ENCODE assay signal across 9 cellular contexts in genomic region chr4:30714408-30715031, GRCh38. TPM values are rescaled to one million over a fixed set of nuclear protein-coding genes. Genes with fewer than 3 reads are reported as not detected.
DNase-seq lines count a peak whose midpoint lies in the region; ATAC-seq and TF ChIP-seq lines count a peak whose summit lies in the region.
"Had no signal": no experiment of that assay in that cellular context is flagged by ENCODE, and none has a peak within 500 bp of the region (broad histone marks: within the 10 kb centered on the region; RNA-seq: fewer than 3 reads in every experiment).

No MANE protein-coding gene starts in this region.

- peak; percentile 39 for TF ChIP-seq CTCF in GM12864 (IDR thresholded peaks at IDR 0.05; ENCODE audit: low read depth, low read length, missing control alignments)
- peak; percentile 81 for TF ChIP-seq CTCF in fibroblast of villous mesenchyme (IDR thresholded peaks at IDR 0.05; ENCODE audit: insufficient read depth, low read depth, low read length)

- no peak overlapping the region for H3K4me3 ChIP-seq in GM12864 (ENCODE audit: low read depth, low read length)
- no peak overlapping the region for H3K4me3 ChIP-seq in fibroblast of villous mesenchyme (ENCODE audit: low read depth, low read length)

- no peak for DNase-seq in GM12864 (ENCODE audit: low read depth)
- peak; percentile 46 for DNase-seq in SK-N-DZ (ENCODE audit: low spot score)
- DNase-seq in fibroblast of villous mesenchyme (ENCODE audit: low read depth), result peak; percentile 50
- DNase-seq in renal cortical epithelial cell (ENCODE audit: low read depth), result peak; percentile 51
- no peak for DNase-seq in activated effector memory CD4-positive, alpha-beta T cell treated with anti-CD3 and anti-CD28 coated beads, Interleukin-2, amount 50 U/mL, for 16 hours
- no peak for DNase-seq in 8988T
- DNase-seq in middle frontal gyrus (ENCODE audit: extremely low spot score, low spot score), result no peak

- peak; percentile 28 for ATAC-seq in HG03432 (IDR thresholded peaks at IDR 0.05; ENCODE audit: unreplicated experiment)

RNA-seq across cellular contexts. Expression of gene PCDH7, which starts 5.6 kb away (rescaled TPM):
- 4.1 and 4.5 TPM in 2 replicates for polyA plus RNA-seq in SK-N-DZ (2014; cell fraction: cytosol; rRNA removed)
- 2.9 TPM in 2 replicates for polyA plus RNA-seq in SK-N-DZ (2014; cell fraction: nucleus; rRNA removed)
- total RNA-seq in fibroblast of villous mesenchyme, result 53.1 and 122 TPM in 2 replicates
- total RNA-seq in renal cortical epithelial cell, result 0.94 and 4.0 TPM in 2 replicates
- total RNA-seq: T-helper 2 cell treated with Interferon-gamma antibody and Interleukin-4, amounts not matched to agents 100 ng/mL and 5 ng/mL, for 36 hours had no signal

Comparison
In these comparisons a context has a peak if more than half of its experiments do, and no peak if none do; other contexts are left out.
1. DNase-seq: peak in SK-N-DZ (single experiment), fibroblast of villous mesenchyme (single experiment) and renal cortical epithelial cell (single experiment); none in GM12864 (single experiment), activated effector memory CD4-positive, alpha-beta T cell treated with anti-CD3 and anti-CD28 coated beads, Interleukin-2, amount 50 U/mL, for 16 hours (single experiment), 8988T (single experiment) and middle frontal gyrus (single experiment).
2. RNA of gene PCDH7, which starts 5.6 kb away (total RNA-seq): 53.1 to 122 TPM in fibroblast of villous mesenchyme; 0.94 to 4.0 TPM in renal cortical epithelial cell; every median in the first group is over 10 times any median in the second.